Comparison of ENCODE assay signal across 33 cellular contexts in genomic region chr3:12025584-12025983, GRCh38. TPM values are rescaled to one million over a fixed set of nuclear protein-coding genes. Genes with fewer than 3 reads are reported as not detected.
"Had no signal": no experiment of that assay in that cellular context is flagged by ENCODE, and none has a peak within 500 bp of the region (broad histone marks: within the 10 kb centered on the region; RNA-seq: fewer than 3 reads in every experiment).

No MANE protein-coding gene starts in this region.

- H3K27ac Mint-ChIP-seq: activated CD8-positive, alpha-beta memory T cell treated with anti-CD3 and anti-CD28 coated beads, Interleukin-2, amount 10 ng/mL, durations not matched to agents 7 days and 5 days; activated CD8-positive, alpha-beta T cell treated with anti-CD3 and anti-CD28 coated beads, Interleukin-2, amount 10 ng/mL, durations not matched to agents 7 days and 5 days; activated naive CD4-positive, alpha-beta T cell treated with anti-CD3 and anti-CD28 coated beads for 36 hours; activated naive CD4-positive, alpha-beta T cell treated with anti-CD3 and anti-CD28 coated beads, Interleukin-2, amount 50 U/mL, for 24 hours; activated naive CD8-positive, alpha-beta T cell treated with anti-CD3 and anti-CD28 coated beads for 36 hours; activated naive CD8-positive, alpha-beta T cell treated with anti-CD3 and anti-CD28 coated beads, Interleukin-2, amount 50 U/mL, for 24 hours; activated T-helper 1 cell treated with anti-CD3 and anti-CD28 coated beads, Interleukin-12 subunit alpha, Interleukin-12 subunit beta, Interleukin-2, Interleukin-4 antibody, amounts not matched to agents 30 ng/mL and 10 ng/mL and 1 ng/mL, durations not matched to agents 14 hours and 24 hours and 36 hours; activated T-helper 2 cell treated with anti-CD3 and anti-CD28 coated beads, Interferon-gamma antibody, Interleukin-2, Interleukin-4, amounts not matched to agents 10 μg/mL and 5 μg/mL and 100 μg/mL, durations not matched to agents 14 hours and 24 hours and 36 hours; dendritic cell treated with granulocyte-macrophage colony-stimulating factor and Interleukin-4, amounts not matched to agents 40 ng/mL and 50 ng/mL, for 4 days; endodermal cell had no signal

- H3K27me3 ChIP-seq: adrenal gland, ascending aorta, dorsolateral prefrontal cortex had no signal

- H3K4me3 Mint-ChIP-seq: activated CD8-positive, alpha-beta memory T cell treated with anti-CD3 and anti-CD28 coated beads, Interleukin-2, amount 10 ng/mL, durations not matched to agents 7 days and 5 days; activated CD8-positive, alpha-beta T cell treated with anti-CD3 and anti-CD28 coated beads, Interleukin-2, amount 10 ng/mL, durations not matched to agents 7 days and 5 days; activated naive CD4-positive, alpha-beta T cell treated with anti-CD3 and anti-CD28 coated beads for 36 hours; activated naive CD4-positive, alpha-beta T cell treated with anti-CD3 and anti-CD28 coated beads, Interleukin-2, amount 50 U/mL, for 24 hours; activated naive CD8-positive, alpha-beta T cell treated with anti-CD3 and anti-CD28 coated beads for 36 hours; activated naive CD8-positive, alpha-beta T cell treated with anti-CD3 and anti-CD28 coated beads, Interleukin-2, amount 50 U/mL, for 24 hours; activated T-helper 1 cell treated with anti-CD3 and anti-CD28 coated beads, Interleukin-12 subunit alpha, Interleukin-12 subunit beta, Interleukin-2, Interleukin-4 antibody, amounts not matched to agents 30 ng/mL and 10 ng/mL and 1 ng/mL, durations not matched to agents 14 hours and 24 hours and 36 hours; brain; central memory CD8-positive, alpha-beta T cell; dendritic cell treated with granulocyte-macrophage colony-stimulating factor and Interleukin-4, amounts not matched to agents 40 ng/mL and 50 ng/mL, for 4 days; endodermal cell had no signal

- H3K9me3 Mint-ChIP-seq: activated naive CD4-positive, alpha-beta T cell treated with anti-CD3 and anti-CD28 coated beads for 36 hours; activated naive CD4-positive, alpha-beta T cell treated with anti-CD3 and anti-CD28 coated beads, Interleukin-2, amount 50 U/mL, for 24 hours; activated naive CD8-positive, alpha-beta T cell treated with anti-CD3 and anti-CD28 coated beads for 36 hours; activated naive CD8-positive, alpha-beta T cell treated with anti-CD3 and anti-CD28 coated beads, Interleukin-2, amount 50 U/mL, for 24 hours; activated T-helper 1 cell treated with anti-CD3 and anti-CD28 coated beads, Interleukin-12 subunit alpha, Interleukin-12 subunit beta, Interleukin-2, Interleukin-4 antibody, amounts not matched to agents 30 ng/mL and 10 ng/mL and 1 ng/mL, durations not matched to agents 14 hours and 24 hours and 36 hours; activated T-helper 2 cell treated with anti-CD3 and anti-CD28 coated beads, Interferon-gamma antibody, Interleukin-2, Interleukin-4, amounts not matched to agents 10 μg/mL and 5 μg/mL and 100 μg/mL, durations not matched to agents 14 hours and 24 hours and 36 hours; central memory CD8-positive, alpha-beta T cell; dendritic cell treated with granulocyte-macrophage colony-stimulating factor and Interleukin-4, amounts not matched to agents 40 ng/mL and 50 ng/mL, for 4 days; endodermal cell had no signal

- DNase-seq: activated CD4-positive, alpha-beta T cell treated with anti-CD3 and anti-CD28 coated beads for 1 hour; activated CD4-positive, alpha-beta T cell treated with anti-CD3 and anti-CD28 coated beads for 48 hours; activated CD4-positive, alpha-beta T cell treated with anti-CD3 and anti-CD28 coated beads, Interleukin-2, amount 50 U/mL, for 1 hour; activated CD4-positive, alpha-beta T cell treated with anti-CD3 and anti-CD28 coated beads, Interleukin-2, amount 50 U/mL, for 48 hours; activated CD8-positive, alpha-beta memory T cell treated with anti-CD3 and anti-CD28 coated beads, Interleukin-2, amount 10 ng/mL, durations not matched to agents 7 days and 5 days; activated CD8-positive, alpha-beta memory T cell treated with anti-CD3 and anti-CD28 coated beads, Interleukin-2, amount 50 U/mL, for 4 hours; activated CD8-positive, alpha-beta T cell treated with anti-CD3 and anti-CD28 coated beads, Interleukin-2, amount 10 ng/mL, durations not matched to agents 7 days and 5 days; activated effector memory CD4-positive, alpha-beta T cell treated with anti-CD3 and anti-CD28 coated beads, Interleukin-2, amount 50 U/mL, for 16 hours; activated naive CD4-positive, alpha-beta T cell treated with anti-CD3 and anti-CD28 coated beads for 36 hours; activated naive CD8-positive, alpha-beta T cell treated with anti-CD3 and anti-CD28 coated beads for 36 hours; activated naive CD8-positive, alpha-beta T cell treated with anti-CD3 and anti-CD28 coated beads, Interleukin-2, amount 50 U/mL, for 24 hours; activated T-cell treated with anti-CD3 and anti-CD28 coated beads, Interleukin-2, amount 50 U/mL, for 1 hour; activated T-cell treated with anti-CD3 and anti-CD28 coated beads, Interleukin-2, amount 50 U/mL, for 48 hours; adrenal gland; dorsolateral prefrontal cortex; effector memory CD4-positive, alpha-beta T cell; endodermal cell; foreskin fibroblast; glutamatergic neuron; heart left ventricle; T-helper 2 cell had no signal

- H3K4me1 ChIP-seq: adrenal gland, ascending aorta, heart left ventricle had no signal

- H3K36me3 ChIP-seq: adrenal gland, ascending aorta, heart left ventricle had no signal

- FAIRE-seq: bronchial epithelial cell, frontal cortex had no signal

- H3K4me1 Mint-ChIP-seq: activated CD8-positive, alpha-beta memory T cell treated with anti-CD3 and anti-CD28 coated beads, Interleukin-2, amount 10 ng/mL, durations not matched to agents 7 days and 5 days; activated naive CD4-positive, alpha-beta T cell treated with anti-CD3 and anti-CD28 coated beads, Interleukin-2, amount 50 U/mL, for 24 hours; activated naive CD8-positive, alpha-beta T cell treated with anti-CD3 and anti-CD28 coated beads for 36 hours; activated naive CD8-positive, alpha-beta T cell treated with anti-CD3 and anti-CD28 coated beads, Interleukin-2, amount 50 U/mL, for 24 hours; central memory CD8-positive, alpha-beta T cell had no signal

- H3K27ac ChIP-seq: adrenal gland, ascending aorta, coronary artery, dorsolateral prefrontal cortex, heart left ventricle had no signal

- H3K9me3 ChIP-seq: adrenal gland, ascending aorta, heart left ventricle had no signal

- ATAC-seq: activated CD8-positive, alpha-beta memory T cell treated with anti-CD3 and anti-CD28 coated beads, Interleukin-2, amount 10 ng/mL, durations not matched to agents 7 days and 5 days; activated CD8-positive, alpha-beta T cell treated with anti-CD3 and anti-CD28 coated beads, Interleukin-2, amount 10 ng/mL, durations not matched to agents 7 days and 5 days; activated naive CD8-positive, alpha-beta T cell treated with anti-CD3 and anti-CD28 coated beads, Interleukin-2, amount 50 U/mL, for 24 hours; esophagus mucosa; heart left ventricle had no signal

- H3K36me3 Mint-ChIP-seq: activated CD8-positive, alpha-beta memory T cell treated with anti-CD3 and anti-CD28 coated beads, Interleukin-2, amount 10 ng/mL, durations not matched to agents 7 days and 5 days; activated naive CD4-positive, alpha-beta T cell treated with anti-CD3 and anti-CD28 coated beads, Interleukin-2, amount 50 U/mL, for 24 hours; activated naive CD8-positive, alpha-beta T cell treated with anti-CD3 and anti-CD28 coated beads for 36 hours; brain had no signal

- H3K4me3 ChIP-seq: adrenal gland, ascending aorta, coronary artery, dorsolateral prefrontal cortex, heart left ventricle had no signal

RNA-seq across cellular contexts. Expression of gene SYN2, which starts 21.4 kb away (rescaled TPM):
- total RNA-seq: activated CD8-positive, alpha-beta T cell treated with anti-CD3 and anti-CD28 coated beads, Interleukin-2, amount 10 ng/mL, durations not matched to agents 7 days and 5 days; T-helper 1 cell treated with Interleukin-12 subunit alpha and Interleukin-12 subunit beta and Interleukin-4 antibody, amounts not matched to agents 30 ng/mL and 1 ng/mL, for 36 hours had no signal
